In the genomic region with DNA sequence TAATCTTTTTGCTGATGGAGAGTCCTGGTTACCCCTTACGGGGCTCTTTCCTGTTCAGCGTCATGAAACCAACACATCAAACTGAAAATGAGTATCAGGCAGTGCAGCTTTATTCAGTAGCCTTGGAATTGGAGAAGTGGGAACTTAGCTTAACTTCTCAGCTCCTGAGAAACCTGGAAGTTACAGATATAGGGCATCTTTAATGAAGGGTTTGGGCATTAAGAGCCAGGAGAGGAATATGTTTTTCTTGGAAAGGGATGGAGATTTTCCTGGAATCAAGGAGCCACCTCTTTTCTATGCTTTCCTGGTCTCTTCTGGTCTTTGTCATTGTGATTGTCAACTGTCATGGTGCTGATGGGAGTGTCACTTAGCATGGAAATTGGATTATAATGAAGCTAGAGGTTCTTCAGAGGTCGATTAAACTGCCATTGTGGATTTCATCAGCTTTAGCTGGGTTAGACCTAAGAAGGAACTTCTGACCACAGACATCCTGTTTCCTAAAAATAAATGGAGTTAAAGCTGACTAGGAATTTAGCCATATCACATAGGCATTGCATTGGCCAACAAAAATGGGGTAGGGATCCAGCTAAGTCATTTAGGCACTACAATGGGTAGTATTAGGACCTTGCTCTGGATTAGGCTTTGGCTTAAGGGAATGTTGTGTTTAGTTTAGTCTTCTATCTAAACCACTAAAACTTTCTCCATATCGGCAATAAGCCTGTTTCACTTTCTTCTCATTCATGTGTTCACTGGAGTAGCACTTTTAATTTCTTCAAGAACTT, we compare ENCODE assay signal across 11 cellular contexts.
A peak's percentile ranks its signal among the peaks of the same experiment; 100 is the strongest.
DNase-seq lines count a peak whose midpoint lies in the region; ATAC-seq and TF ChIP-seq lines count a peak whose summit lies in the region.
"Had no signal": no experiment of that assay in that cellular context is flagged by ENCODE, and none has a peak within 500 bp of the region (broad histone marks: within the 10 kb centered on the region; RNA-seq: fewer than 3 reads in every experiment).

No MANE protein-coding gene starts in this region.

- TF ChIP-seq CTCF in cardiac fibroblast (IDR thresholded peaks at IDR 0.05; ENCODE audit: low read depth, low read length) (no peak), mesothelial cell of epicardium (IDR thresholded peaks at IDR 0.05; ENCODE audit: unreplicated experiment) (no peak)

- DNase-seq in A172 (ENCODE audit: low spot score) (peak; percentile 3), NOMO-1 treated with DMSO at 0.1 percent for 48 hours (lab: John Stamatoyannopoulos, UW; ENCODE audit: unreplicated experiment) (peak; percentile 81), cardiac fibroblast (ENCODE audit: low read depth in 2 of 2) (peak; percentile 23 to 25), SHP77 treated with DMSO at 0.1 percent for 48 hours (lab: John Stamatoyannopoulos, UW) (no peak), mesothelial cell of epicardium (ENCODE audit: low spot score in 2 of 2, unreplicated experiment in 2 of 2) (no peak), germinal center (ENCODE audit: low spot score) (no peak)
- DNase-seq: effector CD4-positive, alpha-beta T cell; islet precursor cell had no signal

- H3K27me3 Mint-ChIP-seq in mesothelial cell of epicardium (ENCODE audit: low read depth): no peaks in the 10 kb centered on the region
- H3K27me3 Mint-ChIP-seq: IgD-negative memory B cell had no signal

- no peak overlapping the region for H3K4me3 ChIP-seq in cardiac fibroblast (replicated peaks in 1 of 2; ENCODE audit: low read depth in 2 of 2, low read length in 2 of 2)

- no peak for TF ChIP-seq POLR2A in GM18505 (IDR thresholded peaks at IDR 0.05; ENCODE audit: borderline replicate concordance, extremely low read depth, insufficient read depth, insufficient read length)

- ATAC-seq in GM19351 (IDR thresholded peaks at IDR 0.05; ENCODE audit: unreplicated experiment) (peak; percentile 50), GM18505 (IDR thresholded peaks at IDR 0.05; ENCODE audit: unreplicated experiment) (no peak)

- no peak overlapping the region for H3K4me3 Mint-ChIP-seq in mesothelial cell of epicardium

- H3K9me3 Mint-ChIP-seq in mesothelial cell of epicardium: peaks cover 24% of the 10 kb centered on the region
- H3K9me3 Mint-ChIP-seq: IgD-negative memory B cell had no signal

- H3K4me1 Mint-ChIP-seq in mesothelial cell of epicardium: peaks cover under 1% of the 10 kb centered on the region

- H3K36me3 Mint-ChIP-seq in mesothelial cell of epicardium: peaks cover 16% of the 10 kb centered on the region

- no peak overlapping the region for H3K27ac Mint-ChIP-seq in mesothelial cell of epicardium
- H3K27ac Mint-ChIP-seq: IgD-negative memory B cell had no signal

Comparison
In these comparisons a context has a peak if more than half of its experiments do, and no peak if none do; other contexts are left out.
1. DNase-seq: peak in A172 (single experiment), NOMO-1 treated with DMSO at 0.1 percent for 48 hours (single experiment) and cardiac fibroblast (2 of 2); none in SHP77 treated with DMSO at 0.1 percent for 48 hours (single experiment), mesothelial cell of epicardium (0 of 2) and germinal center (single experiment).